In genomic region chr18:49031511-49032188, GRCh38 we compare ENCODE assay signal across 12 cellular contexts.
DNase-seq lines count a peak whose midpoint lies in the region; ATAC-seq and TF ChIP-seq lines count a peak whose summit lies in the region.
"Had no signal": no experiment of that assay in that cellular context is flagged by ENCODE, and none has a peak within 500 bp of the region (broad histone marks: within the 10 kb centered on the region; RNA-seq: fewer than 3 reads in every experiment).

No MANE protein-coding gene starts in this region.

- H3K4me3 ChIP-seq in right atrium auricular region = no peak overlapping the region
- H3K4me3 ChIP-seq: adrenal gland, HAP-1, smooth muscle cell had no signal

- intact Hi-C loops in cardiac septum (cut with DNase I) (no loop called here), natural killer cell (cut with micrococcal nuclease) (no loop called here)

- peaks cover 24% of the 10 kb centered on the region for H3K4me1 Mint-ChIP-seq in activated naive CD4-positive, alpha-beta T cell treated with anti-CD3 and anti-CD28 coated beads, Interleukin-2, amount 50 U/mL, for 24 hours
- H3K4me1 Mint-ChIP-seq in natural killer cell (peaks cover 12 to 15% of the 10 kb centered on the region in 2 donors), HFFc6 (ENCODE audit: low read depth) (no peaks in the 10 kb centered on the region)

- no peaks in the 10 kb centered on the region for H3K36me3 Mint-ChIP-seq in activated naive CD4-positive, alpha-beta T cell treated with anti-CD3 and anti-CD28 coated beads, Interleukin-2, amount 50 U/mL, for 24 hours
- no peaks in the 10 kb centered on the region for H3K36me3 Mint-ChIP-seq in natural killer cell
- peaks cover 4% of the 10 kb centered on the region; the same call in 1 of the 2 replicates for H3K36me3 Mint-ChIP-seq in HFFc6 (ENCODE audit: low read depth)

- H3K27ac Mint-ChIP-seq in activated naive CD4-positive, alpha-beta T cell treated with anti-CD3 and anti-CD28 coated beads, Interleukin-2, amount 50 U/mL, for 24 hours = peak overlapping the region; percentile 96
- peak overlapping the region; percentile 72 to 86 for H3K27ac Mint-ChIP-seq in natural killer cell
- H3K27ac Mint-ChIP-seq in HFFc6 = no peak overlapping the region

- H3K4me1 ChIP-seq in right atrium auricular region = no peaks in the 10 kb centered on the region
- H3K4me1 ChIP-seq: adrenal gland, HAP-1 had no signal

- no peak overlapping the region for H3K27ac ChIP-seq in right atrium auricular region
- H3K27ac ChIP-seq: adrenal gland had no signal

- H3K36me3 ChIP-seq in right atrium auricular region = no peaks in the 10 kb centered on the region
- H3K36me3 ChIP-seq: adrenal gland, HAP-1 had no signal

- peak; percentile 73 to 88 (median 86) for ATAC-seq in natural killer cell
- no peak for ATAC-seq in HG02623 (IDR thresholded peaks at IDR 0.05; ENCODE audit: unreplicated experiment)

- H3K27me3 Mint-ChIP-seq in activated naive CD4-positive, alpha-beta T cell treated with anti-CD3 and anti-CD28 coated beads, Interleukin-2, amount 50 U/mL, for 24 hours = no peaks in the 10 kb centered on the region
- no peaks in the 10 kb centered on the region for H3K27me3 Mint-ChIP-seq in natural killer cell (ENCODE audit: low read depth in 2 of 2)
- peaks cover 16% of the 10 kb centered on the region for H3K27me3 Mint-ChIP-seq in HFFc6 (ENCODE audit: insufficient read depth)

- H3K9me3 Mint-ChIP-seq in activated naive CD4-positive, alpha-beta T cell treated with anti-CD3 and anti-CD28 coated beads, Interleukin-2, amount 50 U/mL, for 24 hours = no peaks in the 10 kb centered on the region
- H3K9me3 Mint-ChIP-seq in natural killer cell (no peaks in the 10 kb centered on the region), HFFc6 (peaks cover 12% of the 10 kb centered on the region; the same call in 1 of the 2 replicates)

- H3K9me3 ChIP-seq in right atrium auricular region = no peaks in the 10 kb centered on the region
- H3K9me3 ChIP-seq: adrenal gland, HAP-1 had no signal

- H3K27me3 ChIP-seq in right atrium auricular region = no peaks in the 10 kb centered on the region
- H3K27me3 ChIP-seq: adrenal gland had no signal

- DNase-seq in right atrium auricular region (ENCODE audit: low spot score) = peak; percentile 56
- no peak for DNase-seq in cardiac septum (ENCODE audit: low spot score)
- peak; percentile 39 for DNase-seq in natural killer cell
- DNase-seq in NCI-H1436 (lab: John Stamatoyannopoulos, UW) = no peak
- DNase-seq in HFFc6 = no peak
- DNase-seq in NCI-H1930 (lab: John Stamatoyannopoulos, UW) = no peak
- DNase-seq: NCI-H1417 had no signal

- TF ChIP-seq CTCF in right atrium auricular region (IDR thresholded peaks at IDR 0.05) (no peak), natural killer cell (IDR thresholded peaks at IDR 0.05) (no peak), HFFc6 (IDR thresholded peaks at IDR 0.05) (no peak)

- peak overlapping the region; percentile 63 for H3K4me3 Mint-ChIP-seq in activated naive CD4-positive, alpha-beta T cell treated with anti-CD3 and anti-CD28 coated beads, Interleukin-2, amount 50 U/mL, for 24 hours
- peak overlapping the region; percentile 25 for H3K4me3 Mint-ChIP-seq in natural killer cell
- no peak overlapping the region for H3K4me3 Mint-ChIP-seq in HFFc6

Comparison
In these comparisons a context has a peak if more than half of its experiments do, and no peak if none do; other contexts are left out.
1. DNase-seq: peak in right atrium auricular region (single experiment) and natural killer cell (single experiment); none in cardiac septum (single experiment), NCI-H1436 (single experiment), HFFc6 (single experiment) and NCI-H1930 (0 of 2).